9 cellular contexts compared by ENCODE assay signal in the genomic region with DNA sequence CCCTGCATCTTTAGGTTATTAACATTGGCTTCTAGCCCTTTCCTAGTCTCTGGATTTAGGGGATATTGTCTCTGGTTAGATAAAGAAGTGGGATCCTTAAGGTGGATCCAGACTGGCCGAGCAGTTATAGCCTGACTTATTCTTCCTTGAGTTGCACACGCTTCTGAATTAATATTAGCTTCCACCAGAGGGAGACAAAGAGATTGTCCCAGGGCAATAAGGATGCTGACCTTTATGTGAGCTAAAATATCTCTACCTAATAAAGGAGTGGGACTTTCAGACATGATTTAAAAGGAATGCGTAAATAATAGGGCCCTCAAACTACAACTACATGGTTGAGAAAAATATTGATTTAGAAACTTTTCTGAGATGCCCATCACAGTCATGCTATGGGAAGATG.
DNase-seq lines count a peak whose midpoint lies in the region; ATAC-seq, FAIRE-seq and TF ChIP-seq lines count a peak whose summit lies in the region.
"Had no signal": no experiment of that assay in that cellular context is flagged by ENCODE, and none has a peak within 500 bp of the region (broad histone marks: within the 10 kb centered on the region; RNA-seq: fewer than 3 reads in every experiment).

No MANE protein-coding gene starts in this region.

- dilution Hi-C loops in endothelial cell of umbilical vein (cut with MboI; ENCODE audit: extremely low pct_ligation_motif_present, low sequenced_read_pairs) = no loop called here

- H3K4me3 ChIP-seq in endothelial cell of umbilical vein (replicated peaks in 1 of 3; ENCODE audit: insufficient read depth in 1 of 3, low read depth in 1 of 3, low read length in 3 of 3) (no peak overlapping the region), upper lobe of right lung (no peak overlapping the region)

- H3K27me3 ChIP-seq in endothelial cell of umbilical vein (ENCODE audit: control insufficient read depth in 2 of 2, insufficient read depth in 2 of 2, low read length in 2 of 2) (peaks cover 0 to 2% of the 10 kb centered on the region in 2 experiments), upper lobe of right lung (no peaks in the 10 kb centered on the region)

- no peaks in the 10 kb centered on the region for H3K36me3 Mint-ChIP-seq in T-cell

- H4K20me1 ChIP-seq in endothelial cell of umbilical vein (replicated peaks; ENCODE audit: control insufficient read depth, extremely low read depth, insufficient read depth, low read length) = no peaks in the 10 kb centered on the region

- H2AFZ ChIP-seq in endothelial cell of umbilical vein (ENCODE audit: low read depth, low read length) = no peak overlapping the region

- H3K4me1 ChIP-seq in endothelial cell of umbilical vein (ENCODE audit: control insufficient read depth, extremely low read depth, insufficient read depth, low read length) = no peaks in the 10 kb centered on the region
- no peaks in the 10 kb centered on the region for H3K4me1 ChIP-seq in upper lobe of right lung

- TF ChIP-seq POLR2A in endothelial cell of umbilical vein (IDR thresholded peaks at IDR 0.05; ENCODE audit: low read depth, low read length) = no peak

- peak; percentile 74 for ATAC-seq in HG02870 (IDR thresholded peaks at IDR 0.05; ENCODE audit: unreplicated experiment)
- peak; percentile 69 for ATAC-seq in upper lobe of right lung
- ATAC-seq in T-cell (replicated peaks in 1 of 4) = no peak

- peak; percentile 37 to 41 for TF ChIP-seq CTCF in endothelial cell of umbilical vein (IDR thresholded peaks at IDR 0.05; ENCODE audit: extremely low read depth in 1 of 2, insufficient read depth in 1 of 2, low read depth in 1 of 2, low read length in 2 of 2)
- TF ChIP-seq CTCF in upper lobe of right lung (IDR thresholded peaks at IDR 0.05) = peak; percentile 37

- H3K27ac ChIP-seq in endothelial cell of umbilical vein (ENCODE audit: insufficient read depth, low read depth, low read length) = no peak overlapping the region
- no peak overlapping the region for H3K27ac ChIP-seq in upper lobe of right lung

- no peaks in the 10 kb centered on the region for H3K4me1 Mint-ChIP-seq in T-cell
- H3K4me1 Mint-ChIP-seq: nephron had no signal

- H3K4me3 Mint-ChIP-seq in T-cell = no peak overlapping the region
- H3K4me3 Mint-ChIP-seq: nephron had no signal

- H3K36me3 ChIP-seq in endothelial cell of umbilical vein (ENCODE audit: control insufficient read depth in 2 of 2, extremely low read depth in 1 of 2, insufficient read depth in 2 of 2, low read length in 2 of 2) (no peaks in the 10 kb centered on the region), upper lobe of right lung (no peaks in the 10 kb centered on the region)

- H3K27me3 Mint-ChIP-seq in T-cell = no peaks in the 10 kb centered on the region

- no peak overlapping the region for H3K9ac ChIP-seq in endothelial cell of umbilical vein (replicated peaks; ENCODE audit: extremely low read depth, insufficient read depth, low read length)

- FAIRE-seq in endothelial cell of umbilical vein (lab: Jason Lieb, UNC) = peak; percentile 38

- intact Hi-C loops in endothelial cell of umbilical vein (cut with micrococcal nuclease) = loop anchor here (1.0 kb wide), 1 partner anchor 220 kb away; no protein-coding TSS in a partner anchor
- intact Hi-C loops in upper lobe of right lung (cut with DNase I) = no loop called here

- H3K4me2 ChIP-seq in endothelial cell of umbilical vein (ENCODE audit: insufficient read depth, low read length) = no peak overlapping the region

- peak; percentile 1 for DNase-seq in NCI-H1092 treated with DMSO at 0.1 percent for 48 hours (lab: John Stamatoyannopoulos, UW)
- no peak for DNase-seq in NCI-H1092 (lab: John Stamatoyannopoulos, UW)
- peak; percentile 6 for DNase-seq in NCI-H446 treated with DMSO at 0.1 percent for 48 hours (lab: John Stamatoyannopoulos, UW)
- DNase-seq in endothelial cell of umbilical vein (ENCODE audit: low read depth, low spot score) = peak; percentile 46
- DNase-seq in upper lobe of right lung = no peak
- no peak for DNase-seq in T-cell
- no peak for DNase-seq in activated T-cell treated with anti-CD3 and anti-CD28 coated beads, Interleukin-2, amount 50 U/mL, for 1 hour

- H3K9me3 ChIP-seq in endothelial cell of umbilical vein (replicated peaks; ENCODE audit: control insufficient read depth, insufficient read depth, low read length) (no peaks in the 10 kb centered on the region), upper lobe of right lung (no peaks in the 10 kb centered on the region)

- no peaks in the 10 kb centered on the region for H3K9me1 ChIP-seq in endothelial cell of umbilical vein (replicated peaks; ENCODE audit: control insufficient read depth, extremely low read depth, insufficient read depth, low read length)

- H3K79me2 ChIP-seq in endothelial cell of umbilical vein (ENCODE audit: control insufficient read depth, insufficient read depth, low read length) = no peaks in the 10 kb centered on the region

- no TSS peak for BruUV-seq in endothelial cell of umbilical vein (replicated peaks; lab: Mats Ljungman, UMichigan)

- CTCF ChIA-PET in endothelial cell of umbilical vein (lab: Charles Lee) (interaction anchor here (0.6 to 1.8 kb wide), 15 partner anchors 10 to 730 kb away, joined by 3 to 5 read pairs (median 3); no protein-coding TSS in a partner anchor), T-cell (lab: Charles Lee) (interaction anchor here in 1 of 2 donors (0.9 kb wide), 1 partner anchor 731 kb away, joined by 3 read pairs; no protein-coding TSS in a partner anchor)

- H3K9me3 Mint-ChIP-seq in T-cell = peaks cover 0 to 11% (median 2%) of the 10 kb centered on the region in 3 donors
- H3K9me3 Mint-ChIP-seq: nephron had no signal

- POLR2A ChIA-PET in endothelial cell of umbilical vein (lab: Charles Lee) (no interaction called here), T-cell (lab: Charles Lee) (no interaction called here)

- H3K27ac Mint-ChIP-seq in T-cell = no peak overlapping the region
- H3K27ac Mint-ChIP-seq: nephron had no signal

TF ChIP-seq in endothelial cell of umbilical vein, 7 proteins besides CTCF, POLR2A, EP300 and RAD21:
- no peak for TF ChIP-seq GATA2 (IDR thresholded peaks at IDR 0.05; ENCODE audit: insufficient read depth, insufficient read length, low read depth, low read length)
- TF ChIP-seq FOS (IDR thresholded peaks at IDR 0.05; ENCODE audit: borderline replicate concordance, insufficient read depth, low read length) = no peak
- no peak for TF ChIP-seq POLR2AphosphoS5 (IDR thresholded peaks at IDR 0.05; ENCODE audit: insufficient read depth, low read depth, low read length)
- TF ChIP-seq JUN (IDR thresholded peaks at IDR 0.05; ENCODE audit: borderline replicate concordance, insufficient read depth, insufficient read length, low read depth) = no peak
- no peak for TF ChIP-seq EZH2 (IDR thresholded peaks at IDR 0.05; ENCODE audit: borderline replicate concordance, low read depth, low read length, severe bottlenecking)
- no peak for TF ChIP-seq MYC (IDR thresholded peaks at IDR 0.05; ENCODE audit: low read depth, low read length)
- TF ChIP-seq, protein P1, sequence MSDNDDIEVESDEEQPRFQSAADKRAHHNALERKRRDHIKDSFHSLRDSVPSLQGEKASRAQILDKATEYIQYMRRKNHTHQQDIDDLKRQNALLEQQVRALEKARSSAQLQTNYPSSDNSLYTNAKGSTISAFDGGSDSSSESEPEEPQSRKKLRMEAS (IDR thresholded peaks at IDR 0.05; ENCODE audit: insufficient read depth, insufficient read length) = no peak

Comparison
In these comparisons a context has a peak if more than half of its experiments do, and no peak if none do; other contexts are left out.
1. DNase-seq: peak in NCI-H1092 treated with DMSO at 0.1 percent for 48 hours (single experiment), NCI-H446 treated with DMSO at 0.1 percent for 48 hours (single experiment) and endothelial cell of umbilical vein (single experiment); none in NCI-H1092 (single experiment), upper lobe of right lung (single experiment), T-cell (0 of 34) and activated T-cell treated with anti-CD3 and anti-CD28 coated beads, Interleukin-2, amount 50 U/mL, for 1 hour (single experiment).
2. ATAC-seq: peak in HG02870 (single experiment) and upper lobe of right lung (single experiment); none in T-cell (0 of 4).